ENCODE assay signal across 8 cellular contexts in genomic region chr1:33080885-33081553, GRCh38. TPM values are rescaled to one million over a fixed set of nuclear protein-coding genes. Genes with fewer than 3 reads are reported as not detected.
DNase-seq lines count a peak whose midpoint lies in the region; ATAC-seq and TF ChIP-seq lines count a peak whose summit lies in the region.

TSS of gene AZIN2 (plus strand) at chr1:33081153. CDS start at chr1:33082250, 1,097 bp downstream.

- DNase-seq in AG20443 (ENCODE audit: low spot score) (peak; percentile 98), NCI-H460 (ENCODE audit: extremely low read depth, low read depth) (peak; percentile 88), coronary artery (ENCODE audit: low spot score) (peak; percentile 95), left colon (peak; percentile 97 to 100)
- DNase-seq in activated CD4-positive, alpha-beta T cell treated with anti-CD3 and anti-CD28 coated beads, Interleukin-2, amount 10 ng/mL, durations not matched to agents 24 days and 14 days = peak; percentile 99
- peak; percentile 93 to 98 (median 98) for DNase-seq in stimulated activated CD4-positive, alpha-beta T cell treated with anti-CD3 and anti-CD28 coated beads, Interleukin-1b, Interleukin-23, amount 100 ng/mL, for 24 hours (ENCODE audit: low read depth in 4 of 4, low spot score in 1 of 4)

- peak within 1 kb of the TSS; percentile 83 for H3K4me3 ChIP-seq in coronary artery

- TF ChIP-seq CTCF in coronary artery (IDR thresholded peaks at IDR 0.05) = no peak

- peak within 1 kb of the TSS; percentile 24 to 60 for H3K27ac ChIP-seq in coronary artery

- H3K27me3 Mint-ChIP-seq in activated CD4-positive, alpha-beta T cell treated with anti-CD3 and anti-CD28 coated beads, Interleukin-2, amount 10 ng/mL, durations not matched to agents 24 days and 14 days = peaks cover 16% of the 10 kb centered on the region

- intact Hi-C loops in activated CD4-positive, alpha-beta T cell treated with anti-CD3 and anti-CD28 coated beads, Interleukin-2, amount 10 ng/mL, durations not matched to agents 24 days and 14 days (cut with micrococcal nuclease) = loop anchor here (2.0 kb wide), 1 partner anchor 46 kb away; no protein-coding TSS in a partner anchor
- intact Hi-C loops in left colon (cut with DNase I, micrococcal nuclease) = loop anchor here in 1 of 2 donors (10.0 kb wide), 1 partner anchor 146 kb away; no protein-coding TSS in a partner anchor

- H3K9me3 Mint-ChIP-seq in activated CD4-positive, alpha-beta T cell treated with anti-CD3 and anti-CD28 coated beads, Interleukin-2, amount 10 ng/mL, durations not matched to agents 24 days and 14 days = no peaks in the 10 kb centered on the region

- H3K27ac Mint-ChIP-seq in activated CD4-positive, alpha-beta T cell treated with anti-CD3 and anti-CD28 coated beads, Interleukin-2, amount 10 ng/mL, durations not matched to agents 24 days and 14 days = peak within 1 kb of the TSS; percentile 10

- ATAC-seq in GM19043 (IDR thresholded peaks at IDR 0.05; ENCODE audit: low read depth, unreplicated experiment) = peak; percentile 98
- ATAC-seq in HG03378 (IDR thresholded peaks at IDR 0.05; ENCODE audit: unreplicated experiment) = peak; percentile 90
- peak; percentile 99 for ATAC-seq in left colon

- no peaks in the 10 kb centered on the region for H3K36me3 Mint-ChIP-seq in activated CD4-positive, alpha-beta T cell treated with anti-CD3 and anti-CD28 coated beads, Interleukin-2, amount 10 ng/mL, durations not matched to agents 24 days and 14 days (ENCODE audit: low read depth)

- H3K4me1 Mint-ChIP-seq in activated CD4-positive, alpha-beta T cell treated with anti-CD3 and anti-CD28 coated beads, Interleukin-2, amount 10 ng/mL, durations not matched to agents 24 days and 14 days = peaks cover 22% of the 10 kb centered on the region

- peak within 1 kb of the TSS; percentile 77 for H3K4me3 Mint-ChIP-seq in activated CD4-positive, alpha-beta T cell treated with anti-CD3 and anti-CD28 coated beads, Interleukin-2, amount 10 ng/mL, durations not matched to agents 24 days and 14 days

RNA-seq across cellular contexts. Expression of gene AZIN2, which starts in this region (rescaled TPM):
- total RNA-seq in NCI-H460 (2014; rRNA removed; shearing (Covaris generic)) = 1.6 and 2.4 TPM in 2 replicates
- 1.4 and 4.0 TPM in 2 replicates for polyA plus RNA-seq in NCI-H460 (2014; cell fraction: nucleus; rRNA removed)
- total RNA-seq in activated CD4-positive, alpha-beta T cell treated with anti-CD3 and anti-CD28 coated beads, Interleukin-2, amount 10 ng/mL, durations not matched to agents 24 days and 14 days = 1.3 and 1.4 TPM in 2 replicates
- 10 to 100 TPM; 10.1 to 22.7 TPM for total RNA-seq in left colon

Comparison
In these comparisons a context has a peak if more than half of its experiments do, and no peak if none do; other contexts are left out.
1. Peak in every context shown above with its lines: DNase-seq, ATAC-seq, H3K4me3 ChIP-seq and H3K27ac ChIP-seq.